In the genomic region with DNA sequence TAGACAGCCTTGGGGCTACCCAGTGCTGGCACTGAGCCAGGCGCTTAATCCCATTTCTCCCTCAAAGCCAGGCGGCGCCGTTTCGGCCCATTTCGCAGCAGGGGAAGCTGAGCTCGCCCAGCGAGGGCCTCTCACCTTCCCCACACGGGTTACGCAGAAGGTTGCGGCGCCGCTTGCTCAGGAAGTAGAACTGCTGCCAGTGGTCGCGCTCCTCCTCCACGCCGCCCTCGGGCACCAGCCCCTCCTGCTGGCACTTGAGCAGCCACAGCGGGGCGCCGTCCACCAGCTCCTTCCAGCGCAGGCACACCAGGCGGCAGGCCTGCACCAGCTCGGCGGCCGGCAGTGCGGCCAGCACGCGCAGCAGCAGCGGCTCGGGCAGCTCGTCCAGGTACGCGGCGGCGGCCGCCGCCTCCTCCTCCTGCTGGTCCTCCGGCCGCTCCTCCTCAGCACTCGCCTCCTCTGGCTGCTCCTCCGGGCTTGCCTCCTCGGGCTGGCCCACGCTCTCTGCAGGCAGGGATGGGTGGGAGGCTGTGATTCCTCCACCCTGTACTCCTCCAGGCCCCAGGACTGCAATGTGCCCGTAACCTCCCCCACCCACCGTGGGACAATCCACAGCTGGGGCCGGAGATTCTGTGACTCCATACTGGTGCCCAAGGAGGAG, we compare ENCODE assay signal across 8 cellular contexts. TPM values are rescaled to one million over a fixed set of nuclear protein-coding genes. Genes with fewer than 3 reads are reported as not detected.
A peak's percentile ranks its signal among the peaks of the same experiment; 100 is the strongest.
DNase-seq lines count a peak whose midpoint lies in the region; ATAC-seq, FAIRE-seq and TF ChIP-seq lines count a peak whose summit lies in the region.

No MANE protein-coding gene starts in this region.

- H3K9ac ChIP-seq in kidney (ENCODE audit: low read length in 2 of 2) = no peak overlapping the region

- FAIRE-seq in kidney (lab: Jason Lieb, UNC) = no peak

- ATAC-seq in GM19351 (IDR thresholded peaks at IDR 0.05; ENCODE audit: unreplicated experiment) = no peak

- DNase-seq in ELR (ENCODE audit: low read depth) = peak; percentile 81
- DNase-seq in NCI-H1092 treated with DMSO at 0.1 percent for 48 hours (lab: John Stamatoyannopoulos, UW) = peak; percentile 84
- peak; percentile 50 to 67 (median 54) for DNase-seq in activated CD4-positive, CD25-positive, alpha-beta regulatory T cell (lab: John Stamatoyannopoulos, UW)
- peak; percentile 74 to 78 for DNase-seq in cardiac fibroblast (ENCODE audit: low read depth in 2 of 2)
- DNase-seq in kidney = peak; percentile 93
- DNase-seq in stimulated activated CD4-positive, alpha-beta T cell treated with anti-CD3 and anti-CD28 coated beads, Interleukin-1b, Interleukin-23, amount 100 ng/mL, for 48 hours = peak; percentile 84
- DNase-seq in cortex of kidney (lab: John Stamatoyannopoulos, UW) = no peak

- intact Hi-C loops in kidney (cut with DNase I) = no loop called here

- peak; percentile 69 for TF ChIP-seq CTCF in cardiac fibroblast (IDR thresholded peaks at IDR 0.05; ENCODE audit: low read depth, low read length)
- peak; percentile 78 for TF ChIP-seq CTCF in kidney (IDR thresholded peaks at IDR 0.05; ENCODE audit: borderline replicate concordance, extremely low read depth, insufficient read depth)

- H3K36me3 ChIP-seq in kidney (ENCODE audit: control insufficient read depth in 1 of 2, insufficient read depth in 2 of 2, low read length in 2 of 2) = no peaks in the 10 kb centered on the region

- no peaks in the 10 kb centered on the region for H3K9me3 ChIP-seq in kidney (ENCODE audit: control insufficient read depth in 1 of 2, low read length in 2 of 2)

- no peak overlapping the region for H3K27ac ChIP-seq in kidney (ENCODE audit: low read depth in 2 of 2, low read length in 2 of 2)

- H3K4me3 ChIP-seq in cardiac fibroblast (replicated peaks in 1 of 2; ENCODE audit: low read depth in 2 of 2, low read length in 2 of 2) (peak overlapping the region; percentile 11 to 14), kidney (ENCODE audit: low read length in 2 of 2) (no peak overlapping the region)

- H3K4me1 ChIP-seq in kidney (ENCODE audit: control insufficient read depth in 1 of 2, insufficient read depth in 1 of 2, low read depth in 1 of 2, low read length in 2 of 2) = peaks cover 0 to 4% of the 10 kb centered on the region in 2 donors

RNA-seq across cellular contexts. Expression of gene FBXO2, which starts 3.8 kb away (rescaled TPM):
- total RNA-seq in kidney = 10.2 TPM
- polyA plus RNA-seq in kidney (ENCODE audit: insufficient read depth, low read depth, low replicate concordance) = 38.4 TPM

RNA-seq across cellular contexts. Expression of gene FBXO44, which starts 4.2 kb away (rescaled TPM):
- total RNA-seq in kidney = 22.5 TPM
- 66.6 TPM for polyA plus RNA-seq in kidney (ENCODE audit: insufficient read depth, low read depth, low replicate concordance)

RNA-seq across cellular contexts. Expression of gene FBXO6, which starts 13.5 kb away (rescaled TPM):
- total RNA-seq in kidney = 8.1 TPM
- 11.2 TPM for polyA plus RNA-seq in kidney (ENCODE audit: insufficient read depth, low read depth, low replicate concordance)

RNA-seq across cellular contexts. Expression of gene MAD2L2, which starts 30.5 kb away (rescaled TPM):
- 36.8 TPM for total RNA-seq in kidney
- polyA plus RNA-seq in kidney (ENCODE audit: insufficient read depth, low read depth, low replicate concordance) = 51.7 TPM

RNA-seq across cellular contexts. Expression of gene DRAXIN, which starts 41.0 kb away (rescaled TPM):
- 0.28 TPM for total RNA-seq in kidney
- polyA plus RNA-seq in kidney (ENCODE audit: insufficient read depth, low read depth, low replicate concordance) = 0.17 TPM

Comparison
In these comparisons a context has a peak if more than half of its experiments do, and no peak if none do; other contexts are left out.
1. H3K4me3 ChIP-seq: peak in cardiac fibroblast (2 of 2); none in kidney (0 of 2).